ENCODE assay signal across 18 cellular contexts in genomic region chr18:67520276-67521035, GRCh38. TPM values are rescaled to one million over a fixed set of nuclear protein-coding genes. Genes with fewer than 3 reads are reported as not detected.
DNase-seq lines count a peak whose midpoint lies in the region; FAIRE-seq and TF ChIP-seq lines count a peak whose summit lies in the region.
"Had no signal": no experiment of that assay in that cellular context is flagged by ENCODE, and none has a peak within 500 bp of the region (broad histone marks: within the 10 kb centered on the region; RNA-seq: fewer than 3 reads in every experiment).

No MANE protein-coding gene starts in this region.

- peaks cover 29% of the 10 kb centered on the region for H3K27me3 Mint-ChIP-seq in activated naive CD4-positive, alpha-beta T cell treated with anti-CD3 and anti-CD28 coated beads, Interleukin-2, amount 10 ng/mL, durations not matched to agents 7 days and 5 days

- TF ChIP-seq CTCF in suprapubic skin (IDR thresholded peaks at IDR 0.05): no peak
- TF ChIP-seq CTCF in kidney (IDR thresholded peaks at IDR 0.05; ENCODE audit: borderline replicate concordance, extremely low read depth, insufficient read depth): no peak

- H3K9me3 ChIP-seq in suprapubic skin: no peaks in the 10 kb centered on the region
- no peaks in the 10 kb centered on the region for H3K9me3 ChIP-seq in kidney (ENCODE audit: control insufficient read depth in 1 of 2, low read length in 2 of 2)

- TF ChIP-seq EP300 in suprapubic skin (IDR thresholded peaks at IDR 0.05): no peak

- no peak for TF ChIP-seq POLR2A in suprapubic skin (IDR thresholded peaks at IDR 0.05)

- 69% methylated on average over 2 of the region's 2 CpGs for WGBS in suprapubic skin

- H3K27ac ChIP-seq in suprapubic skin (peak overlapping the region; percentile 49), kidney (ENCODE audit: low read depth in 2 of 2, low read length in 2 of 2) (no peak overlapping the region)

- H3K4me3 Mint-ChIP-seq in activated naive CD4-positive, alpha-beta T cell treated with anti-CD3 and anti-CD28 coated beads, Interleukin-2, amount 10 ng/mL, durations not matched to agents 7 days and 5 days: no peak overlapping the region
- H3K4me3 Mint-ChIP-seq: activated B cell treated with CpG ODN at 0.5 μM for 24 hours; activated CD8-positive, alpha-beta memory T cell treated with anti-CD3 and anti-CD28 coated beads, Interleukin-2, amount 10 ng/mL, durations not matched to agents 7 days and 5 days; effector memory CD8-positive, alpha-beta T cell had no signal

- H3K4me1 ChIP-seq in suprapubic skin (peaks cover 25% of the 10 kb centered on the region), kidney (ENCODE audit: control insufficient read depth in 1 of 2, insufficient read depth in 1 of 2, low read depth in 1 of 2, low read length in 2 of 2) (peaks cover 0 to 3% of the 10 kb centered on the region in 2 donors)

- no peaks in the 10 kb centered on the region for H3K36me3 ChIP-seq in suprapubic skin
- no peaks in the 10 kb centered on the region for H3K36me3 ChIP-seq in kidney (ENCODE audit: control insufficient read depth in 1 of 2, insufficient read depth in 2 of 2, low read length in 2 of 2)

- CTCF ChIA-PET in activated naive CD4-positive, alpha-beta T cell treated with anti-CD3 and anti-CD28 coated beads, Interleukin-2, amount 10 ng/mL, durations not matched to agents 7 days and 5 days (lab: Charles Lee): no interaction called here

- DNase-seq in GM03348 (ENCODE audit: low spot score) (peak; percentile 68), brain pericyte (ENCODE audit: low read depth, low spot score) (peak; percentile 49), iris pigment epithelial cell (ENCODE audit: low read depth) (peak; percentile 80), suprapubic skin (ENCODE audit: low spot score in 2 of 2) (no peak), kidney (no peak), NOMO-1 (lab: John Stamatoyannopoulos, UW; ENCODE audit: unreplicated experiment in 2 of 2) (no peak), iPS-NIHi7 (ENCODE audit: extremely low spot score) (no peak)
- DNase-seq in activated naive CD4-positive, alpha-beta T cell treated with anti-CD3 and anti-CD28 coated beads, Interleukin-2, amount 10 ng/mL, durations not matched to agents 7 days and 5 days: no peak
- DNase-seq: activated B cell treated with CpG ODN at 0.5 μM for 24 hours; activated CD8-positive, alpha-beta memory T cell treated with anti-CD3 and anti-CD28 coated beads, Interleukin-2, amount 10 ng/mL, durations not matched to agents 7 days and 5 days; activated naive CD4-positive, alpha-beta T cell; effector memory CD8-positive, alpha-beta T cell; H7; head of caudate nucleus; left cardiac atrium; NCI-H2029 treated with DMSO at 0.1 percent for 48 hours; NCI-H774; stimulated activated CD4-positive, alpha-beta T cell treated with anti-CD3 and anti-CD28 coated beads, Interleukin-2, amount 100 ng/mL, for 24 hours had no signal

- H3K4me3 ChIP-seq in suprapubic skin: no peak overlapping the region
- H3K4me3 ChIP-seq in kidney (ENCODE audit: low read length in 2 of 2): no peak overlapping the region

- H3K4me1 Mint-ChIP-seq in activated naive CD4-positive, alpha-beta T cell treated with anti-CD3 and anti-CD28 coated beads, Interleukin-2, amount 10 ng/mL, durations not matched to agents 7 days and 5 days: peaks cover 11% of the 10 kb centered on the region

- no peaks in the 10 kb centered on the region for H3K36me3 Mint-ChIP-seq in activated naive CD4-positive, alpha-beta T cell treated with anti-CD3 and anti-CD28 coated beads, Interleukin-2, amount 10 ng/mL, durations not matched to agents 7 days and 5 days
- H3K36me3 Mint-ChIP-seq: activated CD8-positive, alpha-beta memory T cell treated with anti-CD3 and anti-CD28 coated beads, Interleukin-2, amount 10 ng/mL, durations not matched to agents 7 days and 5 days had no signal

- H3K9me3 Mint-ChIP-seq in activated naive CD4-positive, alpha-beta T cell treated with anti-CD3 and anti-CD28 coated beads, Interleukin-2, amount 10 ng/mL, durations not matched to agents 7 days and 5 days: no peaks in the 10 kb centered on the region
- H3K9me3 Mint-ChIP-seq: activated B cell treated with CpG ODN at 0.5 μM for 24 hours; effector memory CD8-positive, alpha-beta T cell had no signal

- no peak overlapping the region for H3K27ac Mint-ChIP-seq in activated naive CD4-positive, alpha-beta T cell treated with anti-CD3 and anti-CD28 coated beads, Interleukin-2, amount 10 ng/mL, durations not matched to agents 7 days and 5 days
- H3K27ac Mint-ChIP-seq: activated B cell treated with CpG ODN at 0.5 μM for 24 hours; activated CD8-positive, alpha-beta memory T cell treated with anti-CD3 and anti-CD28 coated beads, Interleukin-2, amount 10 ng/mL, durations not matched to agents 7 days and 5 days; effector memory CD8-positive, alpha-beta T cell had no signal

- no peaks in the 10 kb centered on the region for H3K27me3 ChIP-seq in suprapubic skin

- FAIRE-seq in kidney (lab: Jason Lieb, UNC): no peak

- intact Hi-C loops in kidney (cut with DNase I): no loop called here

- H3K9ac ChIP-seq in kidney (ENCODE audit: low read length in 2 of 2): no peak overlapping the region

RNA-seq across cellular contexts. Expression of gene DSEL, which starts 3.9 kb away (rescaled TPM):
- total RNA-seq in suprapubic skin: 1 to 10 TPM; 3.6 to 6.0 (median 4.4) TPM
- 6.4 TPM for total RNA-seq in kidney
- polyA plus RNA-seq in kidney (ENCODE audit: insufficient read depth, low read depth, low replicate concordance): 1.9 TPM

Comparison
In these comparisons a context has a peak if more than half of its experiments do, and no peak if none do; other contexts are left out.
1. DNase-seq: peak in GM03348 (single experiment), brain pericyte (single experiment) and iris pigment epithelial cell (single experiment); none in suprapubic skin (0 of 2), kidney (single experiment), NOMO-1 (0 of 2), activated naive CD4-positive, alpha-beta T cell treated with anti-CD3 and anti-CD28 coated beads, Interleukin-2, amount 10 ng/mL, durations not matched to agents 7 days and 5 days (single experiment) and iPS-NIHi7 (single experiment).